In the genomic region with DNA sequence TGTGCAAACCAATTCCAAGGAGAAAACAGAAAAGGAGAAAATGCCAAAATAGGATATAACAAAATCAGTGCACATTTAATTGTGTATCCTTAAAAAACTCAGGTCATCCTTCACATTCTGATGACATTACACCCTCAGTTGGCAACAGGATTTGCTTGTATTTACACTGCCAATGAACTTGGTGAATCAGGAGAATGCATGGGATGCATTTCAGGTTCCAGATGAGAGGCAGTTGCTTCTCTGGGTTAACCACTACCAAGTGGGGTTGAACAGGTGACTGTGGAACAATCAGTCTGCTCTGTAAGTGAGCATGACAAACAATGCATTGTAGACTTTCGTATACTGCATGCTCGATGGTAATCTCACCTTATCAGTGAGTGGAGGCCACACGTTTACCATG, we compare ENCODE assay signal across 13 cellular contexts.
DNase-seq lines count a peak whose midpoint lies in the region; ATAC-seq and TF ChIP-seq lines count a peak whose summit lies in the region.
"Had no signal": no experiment of that assay in that cellular context is flagged by ENCODE, and none has a peak within 500 bp of the region (broad histone marks: within the 10 kb centered on the region; RNA-seq: fewer than 3 reads in every experiment).

No MANE protein-coding gene starts in this region.

- peak overlapping the region; percentile 100 for H3K27ac Mint-ChIP-seq in glutamatergic neuron (ENCODE audit: unreplicated experiment)

- no peaks in the 10 kb centered on the region for H3K27me3 ChIP-seq in stomach smooth muscle (ENCODE audit: control insufficient read depth in 1 of 2, insufficient read depth in 2 of 2, low read length in 2 of 2)
- H3K27me3 ChIP-seq: right lobe of liver had no signal

- POLR2A ChIA-PET in HEK293 (lab: Yijun Ruan, JAX): no interaction called here

- peaks cover 7% of the 10 kb centered on the region for H3K27me3 Mint-ChIP-seq in glutamatergic neuron (ENCODE audit: unreplicated experiment)

- no peaks in the 10 kb centered on the region for H3K4me1 ChIP-seq in HEK293 (ENCODE audit: control insufficient read depth, insufficient read depth, low read length)
- peaks cover 30% of the 10 kb centered on the region for H3K4me1 ChIP-seq in stomach smooth muscle (ENCODE audit: control insufficient read depth, insufficient read depth, low read length)

- no peak overlapping the region for H3K4me3 ChIP-seq in HEK293 (ENCODE audit: low read depth, low read length)
- peak overlapping the region; percentile 70 to 89 for H3K4me3 ChIP-seq in stomach smooth muscle (ENCODE audit: low read length in 2 of 2)
- H3K4me3 ChIP-seq: right lobe of liver had no signal

- H3K9ac ChIP-seq in stomach smooth muscle (ENCODE audit: low read length in 2 of 2): peak overlapping the region in 1 of 2 donors; percentile 93

- H3K9me3 ChIP-seq in HEK293 (ENCODE audit: control insufficient read depth, insufficient read depth, low read depth, low read length) (no peaks in the 10 kb centered on the region), stomach smooth muscle (ENCODE audit: control insufficient read depth in 2 of 2, low read length in 2 of 2) (no peaks in the 10 kb centered on the region)
- H3K9me3 ChIP-seq: right lobe of liver had no signal

- peak overlapping the region; percentile 99 for H3K4me3 Mint-ChIP-seq in glutamatergic neuron (ENCODE audit: unreplicated experiment)
- H3K4me3 Mint-ChIP-seq: CD4-positive, CD25-positive, alpha-beta regulatory T cell had no signal

- intact Hi-C loops in left colon (cut with DNase I, micrococcal nuclease): no loop called here

- no peak for TF ChIP-seq CTCF in HEK293 (tag by site-specific recombination; IDR thresholded peaks at IDR 0.05)
- no peak for TF ChIP-seq CTCF in glutamatergic neuron (IDR thresholded peaks at IDR 0.05; ENCODE audit: partially characterized antibody, unreplicated experiment)

- peaks cover 58% of the 10 kb centered on the region for H3K4me1 Mint-ChIP-seq in glutamatergic neuron (ENCODE audit: low read depth, unreplicated experiment)

- DNase-seq in astrocyte of the hippocampus (ENCODE audit: low read depth, low spot score): peak; percentile 64
- DNase-seq in glutamatergic neuron: no peak
- no peak for DNase-seq in SK-N-DZ (ENCODE audit: low spot score)
- no peak for DNase-seq in left colon
- no peak for DNase-seq in NCI-H82 (lab: John Stamatoyannopoulos, UW)
- DNase-seq: CD4-positive, CD25-positive, alpha-beta regulatory T cell; NCI-H2029; right lobe of liver had no signal

- peaks cover 14% of the 10 kb centered on the region for H3K9me3 Mint-ChIP-seq in glutamatergic neuron (ENCODE audit: unreplicated experiment)

- H3K27ac ChIP-seq in HEK293 (ENCODE audit: extremely low read depth, low read depth, low read length) (no peak overlapping the region), stomach smooth muscle (ENCODE audit: low read length) (peak overlapping the region; percentile 90)

- ATAC-seq in left colon (no peak), HG03175 (IDR thresholded peaks at IDR 0.05; ENCODE audit: unreplicated experiment) (no peak)
- ATAC-seq: HCT116, Panc1 had no signal

- H3K36me3 Mint-ChIP-seq in glutamatergic neuron (ENCODE audit: unreplicated experiment): peaks cover 7% of the 10 kb centered on the region
- H3K36me3 Mint-ChIP-seq: CD4-positive, CD25-positive, alpha-beta regulatory T cell had no signal

- H3K36me3 ChIP-seq in HEK293 (ENCODE audit: control insufficient read depth in 2 of 2, insufficient read depth in 1 of 2, low read length in 2 of 2): no peaks in the 10 kb centered on the region
- H3K36me3 ChIP-seq in stomach smooth muscle (ENCODE audit: control insufficient read depth in 2 of 2, insufficient read depth in 2 of 2, low read length in 2 of 2): no peaks in the 10 kb centered on the region
- H3K36me3 ChIP-seq: right lobe of liver had no signal

- CTCF ChIA-PET in HEK293 (lab: Yijun Ruan, JAX): no interaction called here

TF ChIP-seq in HEK293, 187 proteins besides CTCF, POLR2A, EP300 and RAD21:
- no peak for TF ChIP-seq ZEB2 (tag by site-specific recombination; IDR thresholded peaks at IDR 0.05)
- 0 out of 2 replicates have a peak, but pooled peaks have one; percentile 25 for TF ChIP-seq SCRT2 (tag by site-specific recombination; IDR thresholded peaks at IDR 0.05)
TF ChIP-seq in HEK293: peak in this region for 1.
